Comparison of ENCODE assay signal across 15 cellular contexts in the genomic region with DNA sequence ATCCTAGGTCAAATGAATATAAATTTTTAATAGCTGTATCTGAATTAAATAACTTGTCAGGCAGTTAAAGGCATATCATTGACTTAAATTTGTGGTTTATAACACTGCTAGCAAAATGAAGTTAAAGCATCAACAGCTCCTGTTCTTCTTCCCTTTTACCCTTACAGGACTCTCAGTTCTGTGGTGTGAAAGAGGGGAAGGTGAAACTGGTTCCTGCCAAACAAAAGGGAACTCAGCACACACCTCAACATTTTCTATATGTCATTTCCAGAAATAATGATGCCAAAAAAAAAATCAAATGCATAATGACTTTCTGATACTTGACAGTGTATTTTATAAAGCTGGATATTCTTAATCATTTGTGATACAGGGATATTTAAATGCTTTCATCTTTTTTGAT. TPM values are rescaled to one million over a fixed set of nuclear protein-coding genes. Genes with fewer than 3 reads are reported as not detected.
DNase-seq lines count a peak whose midpoint lies in the region; ATAC-seq, FAIRE-seq and TF ChIP-seq lines count a peak whose summit lies in the region.
"Had no signal": no experiment of that assay in that cellular context is flagged by ENCODE, and none has a peak within 500 bp of the region (broad histone marks: within the 10 kb centered on the region; RNA-seq: fewer than 3 reads in every experiment).

No MANE protein-coding gene starts in this region.

- peak; percentile 13 for DNase-seq in activated CD4-positive, alpha-beta T cell treated with anti-CD3 and anti-CD28 coated beads, Interleukin-2, amount 10 ng/mL, durations not matched to agents 24 days and 14 days
- DNase-seq in activated CD4-positive, alpha-beta T cell treated with anti-CD3 and anti-CD28 coated beads for 48 hours = no peak
- peak; percentile 51 for DNase-seq in NAMALWA (ENCODE audit: low spot score)
- DNase-seq in NCI-H1694 (lab: John Stamatoyannopoulos, UW) = no peak
- no peak for DNase-seq in erythroblast (lab: John Stamatoyannopoulos, UW)
- DNase-seq in DMS53 treated with DMSO at 0.1 percent for 48 hours (lab: John Stamatoyannopoulos, UW; ENCODE audit: unreplicated experiment) = no peak
- no peak for DNase-seq in H54 (ENCODE audit: insufficient read length, low spot score)
- DNase-seq: CD8-positive, alpha-beta T cell; colonic mucosa; NCI-H1417 treated with DMSO at 0.1 percent for 48 hours; NCI-H2227 treated with DMSO at 0.1 percent for 48 hours; nephron progenitor cell had no signal

- H3K9me3 Mint-ChIP-seq in activated CD4-positive, alpha-beta T cell treated with anti-CD3 and anti-CD28 coated beads, Interleukin-2, amount 10 ng/mL, durations not matched to agents 24 days and 14 days = no peaks in the 10 kb centered on the region
- H3K9me3 Mint-ChIP-seq: CD8-positive, alpha-beta T cell had no signal

- peaks cover 6% of the 10 kb centered on the region for H3K4me1 Mint-ChIP-seq in activated CD4-positive, alpha-beta T cell treated with anti-CD3 and anti-CD28 coated beads, Interleukin-2, amount 10 ng/mL, durations not matched to agents 24 days and 14 days
- H3K4me1 Mint-ChIP-seq: nephron progenitor cell had no signal

- H3K27ac Mint-ChIP-seq in activated CD4-positive, alpha-beta T cell treated with anti-CD3 and anti-CD28 coated beads, Interleukin-2, amount 10 ng/mL, durations not matched to agents 24 days and 14 days = no peak overlapping the region
- H3K27ac Mint-ChIP-seq: nephron progenitor cell had no signal

- no peak for FAIRE-seq in H54 (lab: Jason Lieb, UNC)
- FAIRE-seq: HepG2 had no signal

- intact Hi-C loops in activated CD4-positive, alpha-beta T cell treated with anti-CD3 and anti-CD28 coated beads, Interleukin-2, amount 10 ng/mL, durations not matched to agents 24 days and 14 days (cut with micrococcal nuclease) = loop anchor here (10.0 kb wide), 1 partner anchor 241 kb away; the partner anchor contains the start of gene MPPED2

- peaks cover 13% of the 10 kb centered on the region for H3K36me3 Mint-ChIP-seq in activated CD4-positive, alpha-beta T cell treated with anti-CD3 and anti-CD28 coated beads, Interleukin-2, amount 10 ng/mL, durations not matched to agents 24 days and 14 days (ENCODE audit: low read depth)

- no peak overlapping the region for H3K4me3 Mint-ChIP-seq in activated CD4-positive, alpha-beta T cell treated with anti-CD3 and anti-CD28 coated beads, Interleukin-2, amount 10 ng/mL, durations not matched to agents 24 days and 14 days
- H3K4me3 Mint-ChIP-seq: CD8-positive, alpha-beta T cell; nephron progenitor cell had no signal

- ATAC-seq in HG02884 (IDR thresholded peaks at IDR 0.05; ENCODE audit: unreplicated experiment) = peak; percentile 26
- ATAC-seq: CD8-positive, alpha-beta T cell; HepG2; SK-N-SH treated with all-trans-retinoic acid at 6 μM for 48 hours had no signal

- TF ChIP-seq POLR2A in erythroblast (IDR thresholded peaks at IDR 0.05; ENCODE audit: low read length) (no peak), H54 (IDR thresholded peaks at IDR 0.05; ENCODE audit: low read depth, low read length) (no peak)

- no peaks in the 10 kb centered on the region for H3K27me3 Mint-ChIP-seq in activated CD4-positive, alpha-beta T cell treated with anti-CD3 and anti-CD28 coated beads, Interleukin-2, amount 10 ng/mL, durations not matched to agents 24 days and 14 days

RNA-seq across cellular contexts. Expression of gene ARL14EP, which starts 21.2 kb away (rescaled TPM):
- total RNA-seq in activated CD4-positive, alpha-beta T cell treated with anti-CD3 and anti-CD28 coated beads, Interleukin-2, amount 10 ng/mL, durations not matched to agents 24 days and 14 days = 36.5 and 36.8 TPM in 2 replicates

Comparison
In these comparisons a context has a peak if more than half of its experiments do, and no peak if none do; other contexts are left out.
1. DNase-seq: peak in activated CD4-positive, alpha-beta T cell treated with anti-CD3 and anti-CD28 coated beads, Interleukin-2, amount 10 ng/mL, durations not matched to agents 24 days and 14 days (single experiment) and NAMALWA (single experiment); none in activated CD4-positive, alpha-beta T cell treated with anti-CD3 and anti-CD28 coated beads for 48 hours (single experiment), NCI-H1694 (single experiment), erythroblast (0 of 2), DMS53 treated with DMSO at 0.1 percent for 48 hours (single experiment) and H54 (single experiment).